Comparison of ENCODE assay signal across 19 cellular contexts in the genomic region with DNA sequence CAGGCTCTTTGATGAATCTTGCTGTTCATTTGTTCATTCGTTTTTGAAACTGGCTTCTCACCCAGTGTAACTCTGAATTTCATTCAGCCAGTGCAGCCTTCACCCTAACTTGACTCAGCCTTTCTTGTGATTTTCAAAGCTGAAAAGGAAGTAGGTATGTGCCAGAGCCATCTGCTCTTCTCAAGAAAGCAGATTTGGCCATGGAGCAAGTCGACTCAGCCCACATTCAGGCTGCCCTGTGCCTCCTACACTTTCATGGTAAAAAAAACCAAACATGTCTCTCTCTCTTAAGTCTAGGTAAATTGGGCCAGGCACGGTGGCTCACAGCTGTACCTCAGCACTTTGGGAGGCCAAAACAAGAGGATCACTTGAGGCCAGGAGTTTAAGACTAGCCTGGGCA. TPM values are rescaled to one million over a fixed set of nuclear protein-coding genes. Genes with fewer than 3 reads are reported as not detected.
DNase-seq lines count a peak whose midpoint lies in the region; ATAC-seq and TF ChIP-seq lines count a peak whose summit lies in the region.
"Had no signal": no experiment of that assay in that cellular context is flagged by ENCODE, and none has a peak within 500 bp of the region (broad histone marks: within the 10 kb centered on the region; RNA-seq: fewer than 3 reads in every experiment).

No MANE protein-coding gene starts in this region.

- no peaks in the 10 kb centered on the region for H3K36me3 ChIP-seq in MG63
- no peaks in the 10 kb centered on the region for H3K36me3 ChIP-seq in neural progenitor cell
- H3K36me3 ChIP-seq: BE2C, prostate gland had no signal

- H3F3A ChIP-seq in neural progenitor cell (ENCODE audit: low read depth) = no peaks in the 10 kb centered on the region

- no peak overlapping the region for H3K27ac ChIP-seq in neural progenitor cell
- H3K27ac ChIP-seq: prostate gland had no signal

- no peak overlapping the region for H3K9ac ChIP-seq in neural progenitor cell

- no peak overlapping the region for H2AFZ ChIP-seq in neural progenitor cell (replicated peaks)

- intact Hi-C loops in dendritic cell treated with granulocyte-macrophage colony-stimulating factor and Interleukin-4, amounts not matched to agents 40 ng/mL and 50 ng/mL, for 4 days (cut with micrococcal nuclease) = no loop called here
- intact Hi-C loops in posterior cingulate gyrus (cut with DNase I) = no loop called here

- H3K4me3 ChIP-seq in MG63 = no peak overlapping the region
- H3K4me3 ChIP-seq in neural progenitor cell = no peak overlapping the region
- H3K4me3 ChIP-seq: GM12878, prostate gland, smooth muscle cell had no signal

- peak; percentile 49 for ATAC-seq in GM18867 (IDR thresholded peaks at IDR 0.05; ENCODE audit: unreplicated experiment)
- ATAC-seq in GM19328 (IDR thresholded peaks at IDR 0.05; ENCODE audit: unreplicated experiment) = no peak
- no peak for ATAC-seq in GM21381 (IDR thresholded peaks at IDR 0.05; ENCODE audit: unreplicated experiment)
- ATAC-seq: GM12878 had no signal

- TF ChIP-seq CTCF in neural progenitor cell (IDR thresholded peaks at IDR 0.05) = no peak

- no peaks in the 10 kb centered on the region for H3K4me1 ChIP-seq in neural progenitor cell
- H3K4me1 ChIP-seq: BE2C, prostate gland had no signal

- H3K4me1 Mint-ChIP-seq in dendritic cell treated with granulocyte-macrophage colony-stimulating factor and Interleukin-4, amounts not matched to agents 40 ng/mL and 50 ng/mL, for 4 days (ENCODE audit: low read depth) = peaks cover 70% of the 10 kb centered on the region
- H3K4me1 Mint-ChIP-seq in neural progenitor cell = no peaks in the 10 kb centered on the region

- no peaks in the 10 kb centered on the region for H3K27me3 Mint-ChIP-seq in dendritic cell treated with granulocyte-macrophage colony-stimulating factor and Interleukin-4, amounts not matched to agents 40 ng/mL and 50 ng/mL, for 4 days
- H3K27me3 Mint-ChIP-seq in neural progenitor cell (ENCODE audit: insufficient read depth, low read depth) = peaks cover 2% of the 10 kb centered on the region

- no peaks in the 10 kb centered on the region for H4K20me1 ChIP-seq in neural progenitor cell (ENCODE audit: low read depth)

- H3K4me2 ChIP-seq in neural progenitor cell = no peak overlapping the region
- H3K4me2 ChIP-seq: smooth muscle cell had no signal

- DNase-seq in MG63 = peak; percentile 9
- DNase-seq in posterior cingulate gyrus = peak in 6 of 10 donors; percentile 9 to 90 (median 42)
- no peak for DNase-seq in neural progenitor cell (ENCODE audit: low spot score)
- DNase-seq in stimulated activated CD4-positive, alpha-beta T cell treated with anti-CD3 and anti-CD28 coated beads, Interleukin-2, amount 100 ng/mL, for 48 hours = no peak
- DNase-seq: activated CD4-positive, alpha-beta T cell treated with anti-CD3 and anti-CD28 coated beads, Interleukin-2, amount 10 ng/mL, durations not matched to agents 24 days and 14 days; activated CD8-positive, alpha-beta memory T cell treated with anti-CD3 and anti-CD28 coated beads, Interleukin-2, amount 50 U/mL, for 4 hours; activated effector memory CD4-positive, alpha-beta T cell treated with anti-CD3 and anti-CD28 coated beads, Interleukin-2, amount 50 U/mL, for 16 hours; BE2C; mammary epithelial cell; NCI-H2029 treated with DMSO at 0.1 percent for 48 hours; NCI-H510A treated with DMSO at 0.1 percent for 48 hours; stimulated activated CD8-positive, alpha-beta memory T cell treated with anti-CD3 and anti-CD28 coated beads, Interleukin-4, amount 100 ng/mL, for 48 hours had no signal

- peak overlapping the region; percentile 92 for H3K27ac Mint-ChIP-seq in dendritic cell treated with granulocyte-macrophage colony-stimulating factor and Interleukin-4, amounts not matched to agents 40 ng/mL and 50 ng/mL, for 4 days
- H3K27ac Mint-ChIP-seq in neural progenitor cell = no peak overlapping the region
- H3K27ac Mint-ChIP-seq: activated CD4-positive, alpha-beta T cell treated with anti-CD3 and anti-CD28 coated beads, Interleukin-2, amount 10 ng/mL, durations not matched to agents 24 days and 14 days had no signal

- no peaks in the 10 kb centered on the region for H3K9me3 ChIP-seq in MG63
- no peaks in the 10 kb centered on the region for H3K9me3 ChIP-seq in neural progenitor cell (ENCODE audit: low read depth)
- H3K9me3 ChIP-seq: BE2C, prostate gland had no signal

- no peaks in the 10 kb centered on the region for H3K36me3 Mint-ChIP-seq in dendritic cell treated with granulocyte-macrophage colony-stimulating factor and Interleukin-4, amounts not matched to agents 40 ng/mL and 50 ng/mL, for 4 days (ENCODE audit: low read depth)
- H3K36me3 Mint-ChIP-seq in neural progenitor cell = no peaks in the 10 kb centered on the region

- no peaks in the 10 kb centered on the region for H3K79me2 ChIP-seq in neural progenitor cell (ENCODE audit: low read depth)

- H3K27me3 ChIP-seq in MG63 = no peaks in the 10 kb centered on the region
- H3K27me3 ChIP-seq in neural progenitor cell = no peaks in the 10 kb centered on the region
- H3K27me3 ChIP-seq: BE2C had no signal

- no peaks in the 10 kb centered on the region for H3K9me3 Mint-ChIP-seq in dendritic cell treated with granulocyte-macrophage colony-stimulating factor and Interleukin-4, amounts not matched to agents 40 ng/mL and 50 ng/mL, for 4 days
- H3K9me3 Mint-ChIP-seq in neural progenitor cell = no peaks in the 10 kb centered on the region
- H3K9me3 Mint-ChIP-seq: activated CD4-positive, alpha-beta T cell treated with anti-CD3 and anti-CD28 coated beads, Interleukin-2, amount 10 ng/mL, durations not matched to agents 24 days and 14 days had no signal

- peak overlapping the region; percentile 30 for H3K4me3 Mint-ChIP-seq in dendritic cell treated with granulocyte-macrophage colony-stimulating factor and Interleukin-4, amounts not matched to agents 40 ng/mL and 50 ng/mL, for 4 days
- H3K4me3 Mint-ChIP-seq in neural progenitor cell = no peak overlapping the region
- H3K4me3 Mint-ChIP-seq: activated CD4-positive, alpha-beta T cell treated with anti-CD3 and anti-CD28 coated beads, Interleukin-2, amount 10 ng/mL, durations not matched to agents 24 days and 14 days had no signal

RNA-seq across cellular contexts. Expression of a gene that starts 56.2 kb away (rescaled TPM):
- total RNA-seq in MG63 (2014; rRNA removed; shearing (Covaris generic); ENCODE audit: low replicate concordance) = 3.8 and 11.9 TPM in 2 replicates
- total RNA-seq in neural progenitor cell (ENCODE audit: low replicate concordance) = 5.7 and 9.9 TPM in 2 replicates

Comparison
In these comparisons a context has a peak if more than half of its experiments do, and no peak if none do; other contexts are left out.
1. DNase-seq: peak in MG63 (single experiment) and posterior cingulate gyrus (6 of 10); none in neural progenitor cell (single experiment) and stimulated activated CD4-positive, alpha-beta T cell treated with anti-CD3 and anti-CD28 coated beads, Interleukin-2, amount 100 ng/mL, for 48 hours (0 of 2).